ENCODE assay signal across 8 cellular contexts in the genomic region with DNA sequence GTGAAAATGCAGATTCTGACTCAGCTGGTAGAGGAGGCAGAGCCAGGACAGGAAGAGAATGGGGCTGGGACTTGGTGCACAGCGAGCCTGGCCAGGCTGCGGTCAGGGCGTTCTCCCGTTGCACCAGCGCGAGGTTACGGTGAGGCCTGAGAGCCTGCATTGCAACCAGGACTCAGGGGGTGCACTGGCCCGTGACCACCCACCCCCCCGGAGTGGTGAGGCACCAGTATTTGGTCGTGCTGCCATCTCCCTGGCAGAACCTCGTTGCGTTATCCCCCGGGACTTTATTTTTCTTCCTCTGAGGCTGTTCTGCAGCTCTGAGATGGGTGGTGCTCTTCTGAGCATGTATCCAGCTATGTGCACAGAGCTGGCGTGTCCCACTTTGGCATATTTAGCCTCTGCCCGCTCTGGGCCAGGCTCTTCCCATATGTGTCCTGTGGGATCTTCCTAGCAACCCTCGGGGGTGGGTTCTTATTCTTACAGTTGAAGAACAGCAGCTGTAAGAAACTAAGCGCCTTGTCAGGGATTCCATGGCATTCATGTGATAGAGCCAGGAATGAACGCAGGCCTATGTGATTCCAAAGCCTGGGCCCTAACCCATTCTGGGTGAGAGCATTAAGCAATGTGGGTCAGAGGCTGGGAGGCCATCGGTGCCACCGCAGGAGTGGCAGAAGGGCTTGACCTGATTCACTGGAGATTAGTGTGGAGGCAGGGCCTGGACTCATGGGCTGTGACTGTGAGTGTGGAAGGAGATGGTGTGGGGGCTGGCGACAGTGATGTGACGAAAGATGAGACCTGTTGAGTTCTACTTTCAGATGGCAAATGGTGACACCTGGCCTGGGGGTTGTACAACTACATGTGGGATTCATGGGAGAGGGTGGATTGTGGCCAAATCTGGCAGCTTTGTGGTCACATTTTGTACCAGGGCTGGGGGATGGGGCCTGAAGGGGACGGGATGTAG. TPM values are rescaled to one million over a fixed set of nuclear protein-coding genes. Genes with fewer than 3 reads are reported as not detected.
DNase-seq lines count a peak whose midpoint lies in the region; ATAC-seq and TF ChIP-seq lines count a peak whose summit lies in the region.

No MANE protein-coding gene starts in this region.

- H3K4ac ChIP-seq in mesendoderm (ENCODE audit: low read depth, low read length): no peak overlapping the region

- H2AK5ac ChIP-seq in mesendoderm (ENCODE audit: low read length): no peak overlapping the region

- no peak overlapping the region for H3K4me3 ChIP-seq in mesendoderm (ENCODE audit: low read length)

- peak overlapping the region; percentile 25 for H3K56ac ChIP-seq in mesendoderm (ENCODE audit: low read length)

- peaks cover 43% of the 10 kb centered on the region for H3K79me1 ChIP-seq in mesendoderm (ENCODE audit: low read length)

- no peak overlapping the region for H4K5ac ChIP-seq in mesendoderm (ENCODE audit: low read length)

- H3K23ac ChIP-seq in mesendoderm (ENCODE audit: low read length): no peak overlapping the region

- CTCF ChIA-PET in RWPE1 (lab: Yijun Ruan, JAX): interaction anchor here (0.6 kb wide), 1 partner anchor 955 kb away, joined by 4 read pairs; no protein-coding TSS in a partner anchor

- no peak overlapping the region for H2BK15ac ChIP-seq in mesendoderm (replicated peaks; ENCODE audit: low read depth)

- peaks cover 32% of the 10 kb centered on the region for H3K79me2 ChIP-seq in mesendoderm (ENCODE audit: control insufficient read depth, insufficient read depth, low read length)

- H3K9ac ChIP-seq in mesendoderm (ENCODE audit: low read length): no peak overlapping the region

- DNase-seq in RWPE1 (ENCODE audit: low spot score) (no peak), mesendoderm (no peak), DMS153 (lab: John Stamatoyannopoulos, UW) (no peak), COLO829 (ENCODE audit: low spot score) (no peak), NCI-H345 (lab: John Stamatoyannopoulos, UW) (no peak), SIG-M5 treated with dmso at 0.1 percent for 504 hours (lab: John Stamatoyannopoulos, UW; ENCODE audit: unreplicated experiment) (no peak)

- H3K27ac ChIP-seq in C4-2B (peak overlapping the region; percentile 96), RWPE1 (peak overlapping the region; percentile 5; the same call in 1 of the 2 replicates), mesendoderm (ENCODE audit: low read depth, low read length) (no peak overlapping the region)

- POLR2A ChIA-PET in RWPE1 (lab: Yijun Ruan, JAX; ENCODE audit: low non-redundant PET): no interaction called here

- no peak overlapping the region for H4K8ac ChIP-seq in mesendoderm (ENCODE audit: low read depth, low read length)

- no peak for TF ChIP-seq CTCF in C4-2B (conservative IDR thresholded peaks at IDR 0.05)
- no peak for TF ChIP-seq CTCF in RWPE1 (conservative IDR thresholded peaks at IDR 0.05; ENCODE audit: low read depth)

- H3K4me1 ChIP-seq in mesendoderm (ENCODE audit: control insufficient read depth, low read depth, low read length): peaks cover 2% of the 10 kb centered on the region

- H2BK5ac ChIP-seq in mesendoderm (ENCODE audit: low read length): no peak overlapping the region

- H3K4me2 ChIP-seq in mesendoderm (ENCODE audit: low read length): no peak overlapping the region

- no peak overlapping the region for H2BK120ac ChIP-seq in mesendoderm (ENCODE audit: low read depth, low read length)

- H3K36me3 ChIP-seq in mesendoderm (ENCODE audit: control insufficient read depth, insufficient read depth, low read length): no peaks in the 10 kb centered on the region

- H3K18ac ChIP-seq in mesendoderm (ENCODE audit: low read length): no peak overlapping the region

- peak; percentile 36 for ATAC-seq in GM19452 (IDR thresholded peaks at IDR 0.05; ENCODE audit: unreplicated experiment)

- no CpG with 5 or more reads among the region's 23 CpGs for WGBS in mesendoderm (ENCODE audit: extremely low coverage, insufficient coverage, low lambda C conversion rate)

- peaks cover 3% of the 10 kb centered on the region for H3K27me3 ChIP-seq in mesendoderm (ENCODE audit: insufficient read depth, low read length, poor library complexity)

RNA-seq across cellular contexts. Expression of gene TADA2B, which starts 3.1 kb away (rescaled TPM):
- 8.0 TPM for polyA plus RNA-seq in mesendoderm (2013, experiment 1 of 2)
- polyA plus RNA-seq in mesendoderm (2013, experiment 2 of 2): 8.3 TPM

RNA-seq across cellular contexts. Expression of gene GRPEL1, which starts 21.6 kb away (rescaled TPM):
- 27.2 TPM for polyA plus RNA-seq in mesendoderm (2013, experiment 1 of 2)
- 28.8 TPM for polyA plus RNA-seq in mesendoderm (2013, experiment 2 of 2)
